Comparison of ENCODE assay signal across 22 cellular contexts in genomic region chr3:33792167-33792892, GRCh38. TPM values are rescaled to one million over a fixed set of nuclear protein-coding genes. Genes with fewer than 3 reads are reported as not detected.
DNase-seq lines count a peak whose midpoint lies in the region; ATAC-seq, FAIRE-seq and TF ChIP-seq lines count a peak whose summit lies in the region.
"Had no signal": no experiment of that assay in that cellular context is flagged by ENCODE, and none has a peak within 500 bp of the region (broad histone marks: within the 10 kb centered on the region; RNA-seq: fewer than 3 reads in every experiment).

No MANE protein-coding gene starts in this region.

- 70% methylated on average over 5 of the region's 5 CpGs for WGBS in A549 (ENCODE audit: missing lambda C conversion rate)
- 59% methylated on average over 5 of the region's 5 CpGs for WGBS in GM12878 (ENCODE audit: insufficient coverage, insufficient replicate concordance, low lambda C conversion rate, missing lambda C conversion rate)
- 91% methylated on average over 5 of the region's 5 CpGs for WGBS in hepatocyte (ENCODE audit: low lambda C conversion rate, missing lambda C conversion rate)

- H3K9me3 ChIP-seq in A549 (no peaks in the 10 kb centered on the region), GM12878 (replicated peaks; ENCODE audit: control insufficient read depth, insufficient read depth, low read length) (no peaks in the 10 kb centered on the region), hepatocyte (ENCODE audit: low read depth) (no peaks in the 10 kb centered on the region)
- H3K9me3 ChIP-seq: BLaER1 treated with 17β-estradiol and CSF1 and Interleukin-3, amounts not matched to agents 10 nM and 100 nM; MG63 had no signal

- no peak for TF ChIP-seq CTCF in A549 (IDR thresholded peaks at IDR 0.05)
- TF ChIP-seq CTCF in HL-60 (IDR thresholded peaks at IDR 0.05; ENCODE audit: insufficient read depth, low read length) = no peak
- TF ChIP-seq CTCF in GM12878 (IDR thresholded peaks at IDR 0.05 in 2 of 3, conservative IDR thresholded peaks at IDR 0.05 in 1 of 3; ENCODE audit: control insufficient read depth in 2 of 3, extremely low read depth in 1 of 3, insufficient read depth in 1 of 3, low read depth in 3 of 3, low read length in 3 of 3) = no peak
- TF ChIP-seq CTCF in hepatocyte (IDR thresholded peaks at IDR 0.05; ENCODE audit: poor library complexity) = no peak

- H3K9ac ChIP-seq in GM12878 (ENCODE audit: control insufficient read depth, insufficient read depth, low read length) = no peak overlapping the region
- H3K9ac ChIP-seq: BLaER1 treated with 17β-estradiol and CSF1 and Interleukin-3, amounts not matched to agents 10 nM and 100 nM had no signal

- no peaks in the 10 kb centered on the region for H3K79me2 ChIP-seq in GM12878 (ENCODE audit: control insufficient read depth, insufficient read depth, low read length)
- H3K79me2 ChIP-seq in hepatocyte = peaks cover 4% of the 10 kb centered on the region

- POLR2A ChIA-PET in A549 (lab: Yijun Ruan, JAX) (no interaction called here), GM12878 (lab: Charles Lee) (no interaction called here)

- H3K4me2 ChIP-seq in A549 = peak overlapping the region; percentile 57
- no peak overlapping the region for H3K4me2 ChIP-seq in GM12878 (ENCODE audit: control insufficient read depth, insufficient read depth)
- H3K4me2 ChIP-seq in hepatocyte = no peak overlapping the region

- SMC1A ChIA-PET in GM12878 (lab: Charles Lee; ENCODE audit: uncharacterized antibody, unreplicated experiment) = interaction anchor here (1.2 to 1.3 kb wide), 2 partner anchors 10 to 17 kb away, joined by 4 to 5 read pairs; no protein-coding TSS in a partner anchor

- RAD21 ChIA-PET in GM12878 (lab: Charles Lee; ENCODE audit: unreplicated experiment) = no interaction called here

- DNase-seq in A549 (ENCODE audit: low read depth in 1 of 2, low spot score in 1 of 2) (no peak), HL-60 (ENCODE audit: low read depth in 1 of 2, low spot score in 1 of 2) (no peak), GM12878 (ENCODE audit: low read depth, low spot score) (no peak), hepatocyte (ENCODE audit: low spot score) (no peak), germinal center (ENCODE audit: low spot score) (no peak), HuH-7 (ENCODE audit: low spot score) (no peak)
- DNase-seq: DMS 273 treated with DMSO at 0.1 percent for 48 hours, DMS79, MG63, NCI-H1105 treated with DMSO at 0.1 percent for 48 hours, NCI-H146, NCI-H1930, NCI-H446, NCI-H524 treated with DMSO at 0.1 percent for 48 hours, NCI-H82, RPMI8226, SHP77 had no signal

- H3K9me2 ChIP-seq in hepatocyte (replicated peaks; ENCODE audit: insufficient read depth) = no peaks in the 10 kb centered on the region

- intact Hi-C loops in GM12878 (cut with micrococcal nuclease; ENCODE audit: unreplicated experiment) = loop anchor here (10.0 kb wide), 1 partner anchor 358 kb away; no protein-coding TSS in a partner anchor

- H3K4me3 ChIP-seq in A549 (no peak overlapping the region), HL-60 (replicated peaks; ENCODE audit: insufficient read depth, low read length) (no peak overlapping the region), GM12878 (no peak overlapping the region), hepatocyte (no peak overlapping the region)
- H3K4me3 ChIP-seq: BLaER1 treated with 17β-estradiol and CSF1 and Interleukin-3, amounts not matched to agents 10 nM and 100 nM; MG63 had no signal

- no peaks in the 10 kb centered on the region for H3K36me3 ChIP-seq in GM12878 (ENCODE audit: control insufficient read depth in 2 of 2, insufficient read depth in 2 of 2, low read length in 1 of 2)
- no peaks in the 10 kb centered on the region for H3K36me3 ChIP-seq in hepatocyte (replicated peaks; ENCODE audit: insufficient read depth, low read depth)
- H3K36me3 ChIP-seq: BLaER1 treated with 17β-estradiol and CSF1 and Interleukin-3, amounts not matched to agents 10 nM and 100 nM; MG63 had no signal

- ATAC-seq in A549 (no peak), GM12878 (no peak), HG02840 (IDR thresholded peaks at IDR 0.05; ENCODE audit: low FRiP score, unreplicated experiment) (no peak)

- CTCF ChIA-PET in A549 (lab: Yijun Ruan, JAX) = no interaction called here
- CTCF ChIA-PET in GM12878 (lab: Yijun Ruan, JAX) = interaction anchor here (1.4 to 2.1 kb wide), 4 partner anchors 11 to 420 kb away, joined by 3 to 6 read pairs (median 4); no protein-coding TSS in a partner anchor

- TF ChIP-seq EP300 in A549 (IDR thresholded peaks at IDR 0.05) = no peak
- no peak for TF ChIP-seq EP300 in GM12878 (IDR thresholded peaks at IDR 0.05; ENCODE audit: borderline replicate concordance in 1 of 2, control insufficient read depth in 1 of 2, low read depth in 2 of 2, low read length in 2 of 2)

- in situ Hi-C loops in GM12878 (cut with MboI) = no loop called here

- no peaks in the 10 kb centered on the region for H3K27me3 ChIP-seq in HL-60 (ENCODE audit: insufficient read depth, poor library complexity, severe bottlenecking)
- no peaks in the 10 kb centered on the region for H3K27me3 ChIP-seq in GM12878 (replicated peaks in 1 of 2; ENCODE audit: control insufficient read depth in 2 of 2, insufficient read depth in 2 of 2, low read length in 1 of 2)
- no peaks in the 10 kb centered on the region for H3K27me3 ChIP-seq in hepatocyte
- H3K27me3 ChIP-seq: BLaER1 treated with 17β-estradiol and CSF1 and Interleukin-3, amounts not matched to agents 10 nM and 100 nM; MG63 had no signal

- peaks cover 35% of the 10 kb centered on the region for H3K4me1 ChIP-seq in A549
- peaks cover 4% of the 10 kb centered on the region; the same call in 1 of the 2 replicates for H3K4me1 ChIP-seq in GM12878 (ENCODE audit: control insufficient read depth, insufficient read depth, low read length)
- no peaks in the 10 kb centered on the region for H3K4me1 ChIP-seq in hepatocyte (ENCODE audit: insufficient read depth)

- peak overlapping the region; percentile 62 for H2AFZ ChIP-seq in GM12878 (ENCODE audit: control insufficient read depth, low read depth, low read length)
- H2AFZ ChIP-seq in hepatocyte = no peak overlapping the region

- peak overlapping the region; percentile 62 to 64; a peak in 5 of 6 replicates for H3K27ac ChIP-seq in A549
- H3K27ac ChIP-seq in HL-60 (replicated peaks) = peak overlapping the region; percentile 12
- no peak overlapping the region for H3K27ac ChIP-seq in GM12878 (ENCODE audit: control insufficient read depth, insufficient read depth)
- peak overlapping the region; percentile 51 for H3K27ac ChIP-seq in hepatocyte

- FAIRE-seq in A549 (lab: Jason Lieb, UNC) (no peak), GM12878 (lab: Jason Lieb, UNC) (no peak)
- FAIRE-seq: A204.1, GM19239, H1 had no signal

- TF ChIP-seq POLR2A in A549 (IDR thresholded peaks at IDR 0.05; ENCODE audit: low read length) (no peak), GM12878 (IDR thresholded peaks at IDR 0.05; ENCODE audit: low read depth, low read length) (no peak)

- no peak for TF ChIP-seq RAD21 in A549 (conservative IDR thresholded peaks at IDR 0.05 in 1 of 2, IDR thresholded peaks at IDR 0.05 in 1 of 2)
- no peak for TF ChIP-seq RAD21 in GM12878 (IDR thresholded peaks at IDR 0.05; ENCODE audit: insufficient read depth, low read depth, low read length)

- H4K20me1 ChIP-seq in GM12878 (ENCODE audit: control insufficient read depth, insufficient read depth) (no peaks in the 10 kb centered on the region), hepatocyte (ENCODE audit: insufficient read depth, poor library complexity, severe bottlenecking) (no peaks in the 10 kb centered on the region)
- H4K20me1 ChIP-seq: BLaER1 treated with 17β-estradiol and CSF1 and Interleukin-3, amounts not matched to agents 10 nM and 100 nM had no signal

- no TSS peak for BruUV-seq in GM12878 (replicated peaks; lab: Mats Ljungman, UMichigan)

TF ChIP-seq in A549, 52 proteins besides CTCF, POLR2A, EP300 and RAD21 (continues in another document):
- TF ChIP-seq CBX2 (IDR thresholded peaks at IDR 0.05; ENCODE audit: borderline replicate concordance, low read depth) = no peak

TF ChIP-seq in GM12878, 131 proteins besides CTCF, POLR2A, EP300 and RAD21:
- TF ChIP-seq SUPT20H (IDR thresholded peaks at IDR 0.05; ENCODE audit: borderline replicate concordance, control insufficient read depth, low read depth, low read length) = no peak
- TF ChIP-seq ZNF384 (IDR thresholded peaks at IDR 0.05; ENCODE audit: borderline replicate concordance, low read depth, low read length) = no peak
- TF ChIP-seq TBL1XR1 (IDR thresholded peaks at IDR 0.05; ENCODE audit: low read depth, low read length) = no peak
- TF ChIP-seq TAF1 (IDR thresholded peaks at IDR 0.05; ENCODE audit: borderline replicate concordance, low read depth, low read length) = no peak
- TF ChIP-seq BMI1 (IDR thresholded peaks at IDR 0.05; ENCODE audit: borderline replicate concordance) = no peak
- no peak for TF ChIP-seq NRF1 (conservative IDR thresholded peaks at IDR 0.05; ENCODE audit: low read depth, low read length)
- no peak for TF ChIP-seq TCF3 (IDR thresholded peaks at IDR 0.05; ENCODE audit: borderline replicate concordance, insufficient read depth, low read depth, low read length)
TF ChIP-seq in GM12878: peak in this region for 0.

RNA-seq across cellular contexts. Expression of gene PDCD6IP, which starts 6.1 kb away (rescaled TPM):
- 180 and 221 TPM in 2 replicates for polyA plus RNA-seq in A549 (2011; rRNA removed)
- polyA plus RNA-seq in A549 (2012; cell fraction: cytosol; rRNA removed) = 58.3 and 126 TPM in 2 replicates
- polyA plus RNA-seq in A549 (2012; cell fraction: nucleus; rRNA removed) = 150 and 259 TPM in 2 replicates
- polyA plus RNA-seq in A549 (2017; fragmentation: RNase III; extraction: RNeasy Plus Mini Kit Qiagen cat#74134 plus additional on column Dnase treatment) = 136 to 149 TPM (median 145 TPM) in 3 replicates
- 98.9 and 126 TPM in 2 replicates for polyA minus RNA-seq in A549 (2011; rRNA and poly(A)+ RNA removed)
- total RNA-seq in GM12878 (2013; cell fraction: nucleolus; rRNA removed) = 481 and 495 TPM in 2 replicates
- 58.9 and 65.9 TPM in 2 replicates for total RNA-seq in GM12878 (2014; rRNA removed)
- 86.7 and 87.1 TPM in 2 replicates for total RNA-seq in GM12878 (2014; rRNA removed; fragmentation: Illumina TruSeq; extraction: Trizol)
- 155 and 156 TPM in 2 replicates for total RNA-seq in GM12878 (2021)
- 42.3 TPM for polyA plus RNA-seq in GM12878 (2011; ENCODE audit: low read depth)
- 169 and 267 TPM in 2 replicates for polyA plus RNA-seq in GM12878 (2011; rRNA removed)
- 62.6 and 115 TPM in 2 replicates for polyA plus RNA-seq in GM12878 (2011; cell fraction: cytosol; rRNA removed)
- polyA plus RNA-seq in GM12878 (2011; cell fraction: nucleus; rRNA removed) = 237 and 363 TPM in 2 replicates
- 70.0 and 88.4 TPM in 2 replicates for polyA plus RNA-seq in GM12878 (2012)
- 75.3 and 105 TPM in 2 replicates for polyA plus RNA-seq in GM12878 (2014; fragmentation: Illumina TruSeq; extraction: Trizol)
- 10 to 100 TPM; 16.0 to 20.0 TPM for polyA plus RNA-seq in GM12878 (2014; fragmentation: Nextera tagmentation; extraction: Ambion mirVana)
- 58.8 and 61.1 TPM in 2 replicates for polyA plus RNA-seq in GM12878 (2014; rRNA removed)
- 100 to 1,000 TPM; 130 to 134 TPM for polyA plus RNA-seq in GM12878 (2016; fragmentation: Nextera tagmentation; extraction: Ambion mirVana)
- polyA minus RNA-seq in GM12878 (2011; rRNA and poly(A)+ RNA removed) = 99.0 and 102 TPM in 2 replicates
- 75.7 and 96.6 TPM in 2 replicates for polyA minus RNA-seq in GM12878 (2011; cell fraction: cytosol; rRNA and poly(A)+ RNA removed)
- polyA minus RNA-seq in GM12878 (2011; cell fraction: nucleus; rRNA and poly(A)+ RNA removed) = 161 and 256 TPM in 2 replicates
- 106 and 121 TPM in 2 replicates for total RNA-seq in hepatocyte
- polyA plus RNA-seq in hepatocyte = 83.6 and 88.2 TPM in 2 replicates
